Comparison of ENCODE assay signal across 2 cellular contexts in genomic region chr6:48835421-48835958, GRCh38.
TF ChIP-seq lines count a peak whose summit lies in the region.

No MANE protein-coding gene starts in this region.

TF ChIP-seq in endothelial cell of umbilical vein, 7 proteins besides CTCF, POLR2A, EP300 and RAD21 (continued from another document):
- TF ChIP-seq, protein P1, sequence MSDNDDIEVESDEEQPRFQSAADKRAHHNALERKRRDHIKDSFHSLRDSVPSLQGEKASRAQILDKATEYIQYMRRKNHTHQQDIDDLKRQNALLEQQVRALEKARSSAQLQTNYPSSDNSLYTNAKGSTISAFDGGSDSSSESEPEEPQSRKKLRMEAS (IDR thresholded peaks at IDR 0.05; ENCODE audit: insufficient read depth, insufficient read length): no peak
- TF ChIP-seq GATA2 (IDR thresholded peaks at IDR 0.05; ENCODE audit: insufficient read depth, insufficient read length, low read depth, low read length) (no peak), POLR2AphosphoS5 (IDR thresholded peaks at IDR 0.05; ENCODE audit: insufficient read depth, low read depth, low read length) (no peak), MYC (IDR thresholded peaks at IDR 0.05; ENCODE audit: low read depth, low read length) (no peak)

TF ChIP-seq in WTC11, 78 proteins besides CTCF, POLR2A, EP300 and RAD21 (continued from another document):
- no peak for TF ChIP-seq ZNF425 (CRISPR knock-in tag; conservative IDR thresholded peaks at IDR 0.05)
